ENCODE assay signal across 8 cellular contexts in the genomic region with DNA sequence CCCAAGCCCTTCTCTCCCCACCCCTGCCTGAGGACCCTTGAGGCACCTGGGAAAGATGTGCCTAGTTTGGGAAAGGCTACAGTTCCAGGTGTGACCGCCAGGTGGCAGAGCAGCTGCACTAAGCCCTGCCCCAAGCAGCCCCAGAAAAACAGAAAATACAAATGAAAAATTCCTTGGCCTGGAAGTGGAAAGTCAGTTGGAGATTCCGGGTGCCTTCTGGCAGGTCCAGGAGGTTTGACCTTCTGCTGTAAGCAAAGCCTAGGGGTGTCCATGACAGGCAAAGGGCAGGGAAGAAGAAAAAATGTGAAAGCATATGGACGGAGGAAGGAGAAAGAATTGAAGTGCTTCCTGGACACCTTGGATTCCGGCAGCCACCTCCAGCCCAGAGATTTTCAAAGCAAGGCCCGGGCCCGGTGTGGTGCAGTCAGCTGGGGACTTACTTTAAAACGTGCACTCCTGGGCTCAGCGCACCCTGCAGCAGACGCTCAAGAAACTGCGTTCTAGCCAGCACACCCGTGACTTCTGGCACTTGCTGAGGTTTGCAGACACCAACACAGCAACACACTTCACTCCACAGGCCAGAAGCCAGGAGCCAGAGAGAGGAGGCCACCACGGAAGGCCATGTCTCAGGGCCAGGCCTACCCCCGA. TPM values are rescaled to one million over a fixed set of nuclear protein-coding genes. Genes with fewer than 3 reads are reported as not detected.
DNase-seq lines count a peak whose midpoint lies in the region; ATAC-seq and TF ChIP-seq lines count a peak whose summit lies in the region.

No MANE protein-coding gene starts in this region.

- no peaks in the 10 kb centered on the region for H3F3A ChIP-seq in DOHH2 (ENCODE audit: control insufficient read depth, insufficient read depth)

- no peaks in the 10 kb centered on the region for H3K36me3 ChIP-seq in DOHH2 (ENCODE audit: control insufficient read depth, low read length)

- no peak overlapping the region for H3K4me3 ChIP-seq in DOHH2 (ENCODE audit: low read length)

- ATAC-seq in activated B cell treated with CpG ODN at 0.5 μM for 24 hours (ENCODE audit: low read depth) (peak; percentile 68), left colon (peak; percentile 63), GM21786 (IDR thresholded peaks at IDR 0.05; ENCODE audit: unreplicated experiment) (no peak), HG03095 (IDR thresholded peaks at IDR 0.05; ENCODE audit: unreplicated experiment) (no peak)

- peaks cover 14% of the 10 kb centered on the region for H3K4me1 ChIP-seq in DOHH2 (ENCODE audit: control insufficient read depth, low read length)

- H3K9me2 ChIP-seq in DOHH2 (replicated peaks; ENCODE audit: control insufficient read depth, low read length): no peaks in the 10 kb centered on the region

- H3K9me3 Mint-ChIP-seq in activated B cell treated with CpG ODN at 0.5 μM for 24 hours: no peaks in the 10 kb centered on the region

- no peaks in the 10 kb centered on the region for H3K36me3 Mint-ChIP-seq in activated B cell treated with CpG ODN at 0.5 μM for 24 hours (ENCODE audit: low read depth)

- no peaks in the 10 kb centered on the region for H3K79me2 ChIP-seq in DOHH2 (ENCODE audit: control insufficient read depth, low read length)

- peaks cover 3% of the 10 kb centered on the region; the same call in 1 of the 2 replicates for H3K9me3 ChIP-seq in DOHH2 (ENCODE audit: control insufficient read depth, insufficient read depth, low read length)

- peak; percentile 11 for DNase-seq in LHCN-M2 (ENCODE audit: low read depth)
- peak; percentile 62 for DNase-seq in activated B cell treated with CpG ODN at 0.5 μM for 24 hours
- DNase-seq in cerebellum (ENCODE audit: low spot score): peak; percentile 91
- DNase-seq in left colon: peak; percentile 64 to 74
- peak; percentile 64 for DNase-seq in stimulated activated CD4-positive, alpha-beta T cell treated with anti-CD3 and anti-CD28 coated beads, Interleukin-4, amount 100 ng/mL, for 24 hours

- H3K4me2 ChIP-seq in DOHH2 (ENCODE audit: low read length): no peak overlapping the region

- CTCF ChIA-PET in activated B cell treated with CpG ODN at 0.5 μM for 24 hours (lab: Charles Lee): interaction anchor here (0.7 kb wide), 1 partner anchor 104 kb away, joined by 3 read pairs; no protein-coding TSS in a partner anchor

- H3K27ac Mint-ChIP-seq in activated B cell treated with CpG ODN at 0.5 μM for 24 hours: no peak overlapping the region

- H3K4me3 Mint-ChIP-seq in activated B cell treated with CpG ODN at 0.5 μM for 24 hours: no peak overlapping the region

- TF ChIP-seq CTCF in DOHH2 (IDR thresholded peaks at IDR 0.05; ENCODE audit: low read depth, low read length, poor library complexity, severe bottlenecking) (peak; percentile 95), activated B cell treated with CpG ODN at 0.5 μM for 24 hours (IDR thresholded peaks at IDR 0.05) (peak; percentile 40)

- H3K27me3 Mint-ChIP-seq in activated B cell treated with CpG ODN at 0.5 μM for 24 hours: peaks cover 4% of the 10 kb centered on the region

- no peak overlapping the region for H3K27ac ChIP-seq in DOHH2 (ENCODE audit: low read depth, low read length)

- no peaks in the 10 kb centered on the region for H4K20me1 ChIP-seq in DOHH2 (ENCODE audit: control insufficient read depth, insufficient read depth, low read depth, low read length)

- intact Hi-C loops in activated B cell treated with CpG ODN at 0.5 μM for 24 hours (cut with micrococcal nuclease) (loop anchor here (1.0 kb wide), 4 partner anchors 96 to 189 kb away; no protein-coding TSS in a partner anchor), left colon (cut with DNase I, micrococcal nuclease) (no loop called here)

- H3K4me1 Mint-ChIP-seq in activated B cell treated with CpG ODN at 0.5 μM for 24 hours: peaks cover 15% of the 10 kb centered on the region

- H3K27me3 ChIP-seq in DOHH2 (ENCODE audit: control insufficient read depth, low read length): no peaks in the 10 kb centered on the region

- POLR2A ChIA-PET in activated B cell treated with CpG ODN at 0.5 μM for 24 hours (lab: Charles Lee): interaction anchor here (0.6 to 1.2 kb wide), 2 partner anchors 236 to 307 kb away, joined by 3 to 5 read pairs; a partner anchor contains a TSS

RNA-seq across cellular contexts. Expression of a gene that starts 2.1 kb away (rescaled TPM):
- total RNA-seq in LHCN-M2 (2014; rRNA removed) (not detected in 2 replicates), activated B cell treated with CpG ODN at 0.5 μM for 24 hours (not detected in 2 replicates), cerebellum (not detected), left colon (under 1 TPM; 0.15 to 0.31 TPM)
- not detected for polyA plus RNA-seq in LHCN-M2 (2012)

RNA-seq across cellular contexts. Expression of a gene that starts 37.3 kb away (rescaled TPM):
- total RNA-seq in LHCN-M2 (2014; rRNA removed): not detected in 2 replicates
- polyA plus RNA-seq in LHCN-M2 (2012): not detected
- total RNA-seq in activated B cell treated with CpG ODN at 0.5 μM for 24 hours: not detected in 2 replicates
- total RNA-seq in cerebellum: not detected
- not detected for total RNA-seq in left colon

Comparison
In these comparisons a context has a peak if more than half of its experiments do, and no peak if none do; other contexts are left out.
1. DNase-seq: peak in every context shown above with its lines; median percentile 91 in cerebellum; 69 in left colon; 64 in stimulated activated CD4-positive, alpha-beta T cell treated with anti-CD3 and anti-CD28 coated beads, Interleukin-4, amount 100 ng/mL, for 24 hours; 62 in activated B cell treated with CpG ODN at 0.5 μM for 24 hours; 11 in LHCN-M2.
2. ATAC-seq: peak in activated B cell treated with CpG ODN at 0.5 μM for 24 hours (single experiment) and left colon (single experiment); none in GM21786 (single experiment) and HG03095 (single experiment).